Comparison of ENCODE assay signal across 30 cellular contexts in genomic region chr3:10055097-10055496, GRCh38. TPM values are rescaled to one million over a fixed set of nuclear protein-coding genes. Genes with fewer than 3 reads are reported as not detected.
DNase-seq lines count a peak whose midpoint lies in the region; ATAC-seq, FAIRE-seq and TF ChIP-seq lines count a peak whose summit lies in the region.
"Had no signal": no experiment of that assay in that cellular context is flagged by ENCODE, and none has a peak within 500 bp of the region (broad histone marks: within the 10 kb centered on the region; RNA-seq: fewer than 3 reads in every experiment).

No MANE protein-coding gene starts in this region.

- H3K9me3 Mint-ChIP-seq in activated T-helper 2 cell treated with anti-CD3 and anti-CD28 coated beads, Interferon-gamma antibody, Interleukin-2, Interleukin-4, amounts not matched to agents 10 μg/mL and 5 μg/mL and 100 μg/mL, durations not matched to agents 14 hours and 24 hours and 36 hours, result no peaks in the 10 kb centered on the region
- no peaks in the 10 kb centered on the region for H3K9me3 Mint-ChIP-seq in MCF 10A (ENCODE audit: unreplicated experiment)
- H3K9me3 Mint-ChIP-seq: CD4-positive, alpha-beta memory T cell; CD8-positive, alpha-beta memory T cell had no signal

- CTCF ChIA-PET in MCF 10A (lab: Yijun Ruan, JAX), result interaction anchor here (1.2 kb wide), 1 partner anchor 13 kb away, joined by 4 read pairs; no protein-coding TSS in a partner anchor

- no peak for TF ChIP-seq POLR2A in vagina (IDR thresholded peaks at IDR 0.05)

- H3K27ac ChIP-seq in small intestine (ENCODE audit: low read depth in 1 of 2, low read length in 1 of 2), result no peak overlapping the region
- no peak overlapping the region for H3K27ac ChIP-seq in vagina
- H3K27ac ChIP-seq: BLaER1 had no signal

- H3K36me3 ChIP-seq in small intestine (ENCODE audit: control insufficient read depth in 2 of 2, insufficient read depth in 2 of 2, low read length in 2 of 2), result peaks cover 0 to under 1% of the 10 kb centered on the region in 2 donors
- H3K36me3 ChIP-seq in vagina, result no peaks in the 10 kb centered on the region
- H3K36me3 ChIP-seq: BE2C had no signal

- WGBS in small intestine, 3 donors, result 92 to 93% (median 93%) methylated on average over 4 of the region's 4 CpGs

- intact Hi-C loops in activated T-helper 2 cell treated with anti-CD3 and anti-CD28 coated beads, Interferon-gamma antibody, Interleukin-2, Interleukin-4, amounts not matched to agents 10 μg/mL and 5 μg/mL and 100 μg/mL, durations not matched to agents 14 hours and 24 hours and 36 hours (cut with micrococcal nuclease), result no loop called here
- intact Hi-C loops in MCF 10A (cut with micrococcal nuclease) (no loop called here), vagina (cut with DNase I) (no loop called here)

- H3K4me1 Mint-ChIP-seq in activated T-helper 2 cell treated with anti-CD3 and anti-CD28 coated beads, Interferon-gamma antibody, Interleukin-2, Interleukin-4, amounts not matched to agents 10 μg/mL and 5 μg/mL and 100 μg/mL, durations not matched to agents 14 hours and 24 hours and 36 hours (ENCODE audit: low read depth), result peaks cover 2% of the 10 kb centered on the region
- H3K4me1 Mint-ChIP-seq in MCF 10A (ENCODE audit: insufficient read depth, unreplicated experiment), result no peaks in the 10 kb centered on the region
- H3K4me1 Mint-ChIP-seq: CD14-positive monocyte; CD4-positive, alpha-beta memory T cell; CD4-positive, CD25-positive, alpha-beta regulatory T cell; CD8-positive, alpha-beta memory T cell had no signal

- H3K4me3 Mint-ChIP-seq in activated T-helper 2 cell treated with anti-CD3 and anti-CD28 coated beads, Interferon-gamma antibody, Interleukin-2, Interleukin-4, amounts not matched to agents 10 μg/mL and 5 μg/mL and 100 μg/mL, durations not matched to agents 14 hours and 24 hours and 36 hours (ENCODE audit: low read depth), result no peak overlapping the region
- H3K4me3 Mint-ChIP-seq in MCF 10A (ENCODE audit: unreplicated experiment), result no peak overlapping the region
- H3K4me3 Mint-ChIP-seq: CD14-positive monocyte; CD4-positive, alpha-beta memory T cell; CD4-positive, CD25-positive, alpha-beta regulatory T cell; CD8-positive, alpha-beta memory T cell had no signal

- peaks cover 54% of the 10 kb centered on the region for H3K36me3 Mint-ChIP-seq in activated T-helper 2 cell treated with anti-CD3 and anti-CD28 coated beads, Interferon-gamma antibody, Interleukin-2, Interleukin-4, amounts not matched to agents 10 μg/mL and 5 μg/mL and 100 μg/mL, durations not matched to agents 14 hours and 24 hours and 36 hours (ENCODE audit: low read depth)
- peaks cover 8% of the 10 kb centered on the region for H3K36me3 Mint-ChIP-seq in MCF 10A (ENCODE audit: insufficient read depth, unreplicated experiment)

- FAIRE-seq in small intestine (lab: Jason Lieb, UNC), result no peak
- FAIRE-seq: A204.1, GM12878, GM12892, GM18507 had no signal

- ATAC-seq in left lobe of liver, result peak; percentile 56
- ATAC-seq: GM12878 had no signal

- H3K4me1 ChIP-seq in small intestine (ENCODE audit: control insufficient read depth in 2 of 2, insufficient read depth in 1 of 2, low read depth in 1 of 2, low read length in 1 of 2), result no peaks in the 10 kb centered on the region
- H3K4me1 ChIP-seq in vagina, result no peaks in the 10 kb centered on the region
- H3K4me1 ChIP-seq: BE2C, BLaER1 had no signal

- H3K27ac Mint-ChIP-seq in activated T-helper 2 cell treated with anti-CD3 and anti-CD28 coated beads, Interferon-gamma antibody, Interleukin-2, Interleukin-4, amounts not matched to agents 10 μg/mL and 5 μg/mL and 100 μg/mL, durations not matched to agents 14 hours and 24 hours and 36 hours, result peak overlapping the region; percentile 65
- H3K27ac Mint-ChIP-seq in MCF 10A (ENCODE audit: low read depth, unreplicated experiment), result no peak overlapping the region
- H3K27ac Mint-ChIP-seq: CD14-positive monocyte; CD4-positive, alpha-beta memory T cell; CD4-positive, CD25-positive, alpha-beta regulatory T cell; CD8-positive, alpha-beta memory T cell had no signal

- BruUV-seq in MCF 10A (replicated peaks; lab: Mats Ljungman, UMichigan), result no TSS peak

- H3K4me3 ChIP-seq in small intestine (ENCODE audit: low read depth in 1 of 2, low read length in 2 of 2) (no peak overlapping the region), vagina (no peak overlapping the region)
- H3K4me3 ChIP-seq: BLaER1, GM12878 had no signal

- H3K27me3 ChIP-seq in small intestine (ENCODE audit: control insufficient read depth in 2 of 2, insufficient read depth in 2 of 2, low read length in 2 of 2) (no peaks in the 10 kb centered on the region), vagina (no peaks in the 10 kb centered on the region)
- H3K27me3 ChIP-seq: BE2C, BLaER1 had no signal

- TF ChIP-seq CTCF in MCF 10A (IDR thresholded peaks at IDR 0.05; ENCODE audit: unreplicated experiment), result no peak
- no peak for TF ChIP-seq CTCF in vagina (IDR thresholded peaks at IDR 0.05)

- POLR2A ChIA-PET in MCF 10A (lab: Yijun Ruan, JAX), result interaction anchor here (1.4 kb wide), 1 partner anchor 60 kb away, joined by 5 read pairs; the partner anchor contains the start of gene BRK1

- H3K9me3 ChIP-seq in small intestine (ENCODE audit: control insufficient read depth, low read depth) (no peaks in the 10 kb centered on the region), vagina (no peaks in the 10 kb centered on the region)
- H3K9me3 ChIP-seq: BE2C, BLaER1 had no signal

- H3K27me3 Mint-ChIP-seq in activated T-helper 2 cell treated with anti-CD3 and anti-CD28 coated beads, Interferon-gamma antibody, Interleukin-2, Interleukin-4, amounts not matched to agents 10 μg/mL and 5 μg/mL and 100 μg/mL, durations not matched to agents 14 hours and 24 hours and 36 hours (ENCODE audit: low read depth), result no peaks in the 10 kb centered on the region
- no peaks in the 10 kb centered on the region for H3K27me3 Mint-ChIP-seq in MCF 10A (ENCODE audit: insufficient read depth, unreplicated experiment)
- H3K27me3 Mint-ChIP-seq: CD4-positive, alpha-beta memory T cell; CD4-positive, CD25-positive, alpha-beta regulatory T cell had no signal

- DNase-seq in activated T-helper 2 cell treated with anti-CD3 and anti-CD28 coated beads, Interferon-gamma antibody, Interleukin-2, Interleukin-4, amounts not matched to agents 10 μg/mL and 5 μg/mL and 100 μg/mL, durations not matched to agents 14 hours and 24 hours and 36 hours (ENCODE audit: low spot score), result no peak
- DNase-seq in left lobe of liver (ENCODE audit: low spot score) (no peak), small intestine (peak; percentile 3), MCF 10A (ENCODE audit: unreplicated experiment) (no peak), vagina (ENCODE audit: extremely low spot score in 2 of 2) (no peak)
- DNase-seq: 8988T; ACHN; BE2C; C1 segment of cervical spinal cord; CD4-positive, alpha-beta memory T cell; CD4-positive, CD25-positive, alpha-beta regulatory T cell; CD8-positive, alpha-beta memory T cell; COR-L47; DMS 273 treated with DMSO at 0.1 percent for 48 hours; DMS153; DMS53; DMS79; DND-41; EL; GDM1 had no signal

RNA-seq across cellular contexts. Expression of gene FANCD2, which starts 28.9 kb away (rescaled TPM):
- total RNA-seq in activated T-helper 2 cell treated with anti-CD3 and anti-CD28 coated beads, Interferon-gamma antibody, Interleukin-2, Interleukin-4, amounts not matched to agents 10 μg/mL and 5 μg/mL and 100 μg/mL, durations not matched to agents 14 hours and 24 hours and 36 hours, result 54.4 and 55.1 TPM in 2 replicates
- total RNA-seq in left lobe of liver (0.65 TPM), MCF 10A (2022) (14.6 and 24.6 TPM in 2 replicates), vagina (4.4 TPM)
- polyA plus RNA-seq in small intestine, result 1 to 10 TPM in 2 of 3 donors, under 1 TPM in 1; 0.45 to 7.5 (median 1.4) TPM

RNA-seq across cellular contexts. Expression of gene FANCD2OS, which starts 53.0 kb away (rescaled TPM):
- total RNA-seq in activated T-helper 2 cell treated with anti-CD3 and anti-CD28 coated beads, Interferon-gamma antibody, Interleukin-2, Interleukin-4, amounts not matched to agents 10 μg/mL and 5 μg/mL and 100 μg/mL, durations not matched to agents 14 hours and 24 hours and 36 hours, result not detected in 2 replicates
- total RNA-seq in left lobe of liver (not detected), MCF 10A (2022) (not detected in 2 replicates), vagina (not detected)
- polyA plus RNA-seq in small intestine, result not detected
- total RNA-seq: A673; CD4-positive, alpha-beta memory T cell; CD4-positive, CD25-positive, alpha-beta regulatory T cell; CD8-positive, alpha-beta memory T cell; Daoy; G401; GM12878 had no signal
- polyA plus RNA-seq: AG04450; CD14-positive monocyte; CD4-positive, alpha-beta memory T cell; CD4-positive, CD25-positive, alpha-beta regulatory T cell; CD8-positive, alpha-beta memory T cell had no signal
